Comparison of ENCODE assay signal across 13 cellular contexts in the genomic region with DNA sequence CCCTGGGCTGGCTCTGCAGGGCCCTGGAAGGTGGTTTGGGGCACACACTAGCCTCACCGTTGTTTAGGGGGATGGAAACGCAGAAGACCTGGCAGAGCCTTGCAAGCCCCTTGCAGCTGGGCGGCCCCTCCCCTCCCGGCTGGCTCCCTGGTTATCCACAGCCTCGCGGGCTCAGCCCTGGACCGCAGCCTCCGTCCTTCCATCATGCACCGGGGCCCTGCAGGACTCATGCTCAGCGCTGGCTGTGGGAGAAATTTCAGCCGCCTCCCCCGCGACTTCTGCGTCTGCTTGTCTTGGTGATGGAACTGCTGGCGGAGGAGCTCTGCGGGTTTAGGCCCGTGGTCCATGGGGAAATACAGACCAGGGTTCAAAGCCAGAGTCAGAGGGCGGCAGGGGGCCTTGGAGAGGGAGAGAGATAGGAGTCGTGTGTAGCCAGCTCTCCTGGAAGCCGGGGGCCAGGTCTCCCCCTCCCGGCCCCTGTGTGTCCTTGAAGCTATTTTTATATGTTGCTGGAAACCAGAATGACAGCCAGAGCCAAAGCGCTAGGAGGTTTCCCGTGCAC.
A peak's percentile ranks its signal among the peaks of the same experiment; 100 is the strongest.
DNase-seq lines count a peak whose midpoint lies in the region; ATAC-seq and TF ChIP-seq lines count a peak whose summit lies in the region.
"Had no signal": no experiment of that assay in that cellular context is flagged by ENCODE, and none has a peak within 500 bp of the region (broad histone marks: within the 10 kb centered on the region; RNA-seq: fewer than 3 reads in every experiment).

No MANE protein-coding gene starts in this region.

- peaks cover 0 to 32% (median 18%) of the 10 kb centered on the region in 4 donors for H3K4me1 ChIP-seq in tibial nerve
- peaks cover 8% of the 10 kb centered on the region for H3K4me1 ChIP-seq in smooth muscle cell (ENCODE audit: low read depth)

- DNase-seq in amniotic epithelial cell (ENCODE audit: low read depth) (peak; percentile 88), fibroblast of mammary gland (ENCODE audit: low read depth) (peak; percentile 60), midbrain (lab: John Stamatoyannopoulos, UW) (peak; percentile 14), tibial nerve (ENCODE audit: low spot score in 2 of 2) (peak in 1 of 2 donors; percentile 30), smooth muscle cell (lab: John Stamatoyannopoulos, UW; ENCODE audit: unreplicated experiment) (no peak), COLO829 (ENCODE audit: low spot score) (no peak)
- DNase-seq: activated T-cell treated with anti-CD3 and anti-CD28 coated beads, Interleukin-2, amount 50 U/mL, for 1 hour; dermis blood vessel endothelial cell; DMS79; NCI-H187; PC-3; stimulated activated CD4-positive, alpha-beta T cell treated with anti-CD3 and anti-CD28 coated beads, Interleukin-4, amount 100 ng/mL, for 24 hours had no signal

- H3K36me3 ChIP-seq in tibial nerve (no peaks in the 10 kb centered on the region), smooth muscle cell (ENCODE audit: low read depth) (no peaks in the 10 kb centered on the region)

- no peaks in the 10 kb centered on the region for H3K9me3 ChIP-seq in tibial nerve
- no peaks in the 10 kb centered on the region for H3K9me3 ChIP-seq in smooth muscle cell (replicated peaks; ENCODE audit: low read depth)

- no peak for TF ChIP-seq POLR2A in tibial nerve (IDR thresholded peaks at IDR 0.05)

- H3K79me2 ChIP-seq in smooth muscle cell (ENCODE audit: low read depth), result no peaks in the 10 kb centered on the region

- no peaks in the 10 kb centered on the region for H3F3A ChIP-seq in smooth muscle cell (ENCODE audit: low read depth)

- WGBS in tibial nerve, 2 donors, result 26 to 51% methylated on average over 12 to 22 of the region's 23 CpGs
- 60% methylated on average over 23 of the region's 23 CpGs for WGBS in smooth muscle cell (ENCODE audit: low lambda C conversion rate)

- H3K4me2 ChIP-seq in smooth muscle cell, result no peak overlapping the region

- H2AFZ ChIP-seq in smooth muscle cell (ENCODE audit: low read depth), result no peak overlapping the region

- ATAC-seq in GM18498 (IDR thresholded peaks at IDR 0.05; ENCODE audit: unreplicated experiment), result no peak
- ATAC-seq: PC-3 had no signal

- TF ChIP-seq EP300 in tibial nerve (IDR thresholded peaks at IDR 0.05), result peak in 1 of 2 donors; percentile 17

- H3K27ac ChIP-seq in tibial nerve, result peak overlapping the region; percentile 37 to 86 (median 72)
- H3K27ac ChIP-seq in smooth muscle cell (ENCODE audit: low read depth), result no peak overlapping the region

- no peak overlapping the region for H3K9ac ChIP-seq in smooth muscle cell (ENCODE audit: low read depth)

- H3K4me3 ChIP-seq in fibroblast of mammary gland (ENCODE audit: control insufficient read depth, low read depth, low read length), result no peak overlapping the region
- no peak overlapping the region for H3K4me3 ChIP-seq in tibial nerve
- H3K4me3 ChIP-seq in smooth muscle cell, result no peak overlapping the region

- H3K27me3 ChIP-seq in tibial nerve (no peaks in the 10 kb centered on the region), smooth muscle cell (ENCODE audit: low read depth) (no peaks in the 10 kb centered on the region)

- no peak for TF ChIP-seq CTCF in fibroblast of mammary gland (conservative IDR thresholded peaks at IDR 0.05; ENCODE audit: control insufficient read depth, insufficient read depth, low read depth, low read length)
- TF ChIP-seq CTCF in tibial nerve (IDR thresholded peaks at IDR 0.05), result no peak
- TF ChIP-seq CTCF in smooth muscle cell (IDR thresholded peaks at IDR 0.05; ENCODE audit: borderline replicate concordance, insufficient read depth, poor library complexity, severe bottlenecking), result no peak

- H4K20me1 ChIP-seq in smooth muscle cell (ENCODE audit: low read depth), result no peaks in the 10 kb centered on the region

Comparison
In these comparisons a context has a peak if more than half of its experiments do, and no peak if none do; other contexts are left out.
1. DNase-seq: peak in amniotic epithelial cell (single experiment), fibroblast of mammary gland (single experiment) and midbrain (single experiment); none in smooth muscle cell (single experiment) and COLO829 (single experiment).